In genomic region chr2:170260188-170260587, GRCh38 we compare ENCODE assay signal across 22 cellular contexts.
DNase-seq lines count a peak whose midpoint lies in the region; ATAC-seq, FAIRE-seq and TF ChIP-seq lines count a peak whose summit lies in the region.
"Had no signal": no experiment of that assay in that cellular context is flagged by ENCODE, and none has a peak within 500 bp of the region (broad histone marks: within the 10 kb centered on the region; RNA-seq: fewer than 3 reads in every experiment).

No MANE protein-coding gene starts in this region.

- H3K4me2 ChIP-seq in SK-N-SH (no peak overlapping the region), K562 (ENCODE audit: insufficient read depth, low read length) (no peak overlapping the region)
- H3K4me2 ChIP-seq: A549; BLaER1 treated with 17β-estradiol and CSF1 and Interleukin-3, amounts not matched to agents 10 nM and 100 nM had no signal

- H3K4me1 Mint-ChIP-seq in endodermal cell = peaks cover 32% of the 10 kb centered on the region
- H3K4me1 Mint-ChIP-seq: B cell had no signal

- H3K27ac ChIP-seq in SK-N-SH (ENCODE audit: low read depth in 2 of 2, low read length in 1 of 2) = no peak overlapping the region
- no peak overlapping the region for H3K27ac ChIP-seq in K562 (ENCODE audit: extremely low read depth, low read depth, low read length)
- H3K27ac ChIP-seq in endodermal cell (ENCODE audit: low read depth, low read length) = no peak overlapping the region
- no peak overlapping the region for H3K27ac ChIP-seq in heart right ventricle
- H3K27ac ChIP-seq: 22Rv1; A549; BLaER1 treated with 17β-estradiol and CSF1 and Interleukin-3, amounts not matched to agents 10 nM and 100 nM; C4-2B had no signal

- H3K36me3 ChIP-seq in SK-N-SH (replicated peaks in 1 of 2; ENCODE audit: control insufficient read depth in 1 of 2, insufficient read depth in 2 of 2, low read length in 1 of 2) (no peaks in the 10 kb centered on the region), K562 (ENCODE audit: control insufficient read depth, insufficient read depth, low read length) (no peaks in the 10 kb centered on the region), endodermal cell (ENCODE audit: control insufficient read depth, insufficient read depth, low read length) (no peaks in the 10 kb centered on the region), heart right ventricle (no peaks in the 10 kb centered on the region)

- H3K36me3 Mint-ChIP-seq in endodermal cell (ENCODE audit: low read depth) = peaks cover 7% of the 10 kb centered on the region
- H3K36me3 Mint-ChIP-seq: CD8-positive, alpha-beta T cell had no signal

- H3K9ac ChIP-seq in SK-N-SH (no peak overlapping the region), K562 (ENCODE audit: insufficient read depth in 1 of 2, low read depth in 2 of 2, low read length in 2 of 2) (no peak overlapping the region), endodermal cell (ENCODE audit: extremely low read depth, low read length, poor library complexity, severe bottlenecking) (no peak overlapping the region)
- H3K9ac ChIP-seq: BLaER1 treated with 17β-estradiol and CSF1 and Interleukin-3, amounts not matched to agents 10 nM and 100 nM had no signal

- H3K27me3 Mint-ChIP-seq in endodermal cell (ENCODE audit: insufficient read depth) = no peaks in the 10 kb centered on the region

- H2AFZ ChIP-seq in SK-N-SH (ENCODE audit: low read depth) = no peak overlapping the region
- H2AFZ ChIP-seq in K562 (ENCODE audit: low read depth, low read length) = no peak overlapping the region

- ATAC-seq in SK-N-SH treated with all-trans-retinoic acid at 6 μM for 48 hours (no peak), K562 (no peak), heart right ventricle (no peak), HG03442 (IDR thresholded peaks at IDR 0.05; ENCODE audit: unreplicated experiment) (no peak)
- ATAC-seq: A549; CD8-positive, alpha-beta T cell had no signal

- H3K27ac Mint-ChIP-seq in endodermal cell = no peak overlapping the region
- H3K27ac Mint-ChIP-seq: B cell; CD4-positive, alpha-beta T cell; CD8-positive, alpha-beta T cell had no signal

- H3K4me3 ChIP-seq in SK-N-SH (ENCODE audit: low read depth in 2 of 2, low read length in 1 of 2) (no peak overlapping the region), K562 (no peak overlapping the region), endodermal cell (ENCODE audit: low read length) (peak overlapping the region; percentile 54), heart right ventricle (no peak overlapping the region)
- H3K4me3 ChIP-seq: A549; BLaER1 treated with 17β-estradiol and CSF1 and Interleukin-3, amounts not matched to agents 10 nM and 100 nM had no signal

- H3K4me3 Mint-ChIP-seq in endodermal cell = no peak overlapping the region
- H3K4me3 Mint-ChIP-seq: B cell; CD4-positive, alpha-beta T cell; CD8-positive, alpha-beta T cell had no signal

- H3K27me3 ChIP-seq in SK-N-SH (ENCODE audit: insufficient read depth) = no peaks in the 10 kb centered on the region
- H3K27me3 ChIP-seq in K562 (ENCODE audit: control insufficient read depth in 2 of 2, insufficient read depth in 2 of 2, low read length in 2 of 2) = no peaks in the 10 kb centered on the region
- H3K27me3 ChIP-seq in endodermal cell (ENCODE audit: control insufficient read depth, insufficient read depth, low read length, poor library complexity, severe bottlenecking) = no peaks in the 10 kb centered on the region
- H3K27me3 ChIP-seq in heart right ventricle = no peaks in the 10 kb centered on the region
- H3K27me3 ChIP-seq: BLaER1 treated with 17β-estradiol and CSF1 and Interleukin-3, amounts not matched to agents 10 nM and 100 nM had no signal

- no peak for FAIRE-seq in K562 (lab: Jason Lieb, UNC)
- FAIRE-seq: A549, D721Med, G401.6, GM12891, GM19239 had no signal

- DNase-seq in SK-N-SH (no peak), K562 (ENCODE audit: extremely low read depth in 1 of 4, low spot score in 3 of 4) (no peak), endodermal cell (no peak), heart right ventricle (no peak)
- DNase-seq: AML-193; Caco-2; Calu3; CD4-positive, alpha-beta T cell; CD8-positive, alpha-beta T cell; DMS79 treated with DMSO at 0.1 percent for 48 hours; GF-D8 had no signal

- no peak for TF ChIP-seq EP300 in SK-N-SH (IDR thresholded peaks at IDR 0.05; ENCODE audit: borderline replicate concordance in 1 of 2, low read depth in 1 of 2, low read length in 1 of 2)
- TF ChIP-seq EP300 in K562 (IDR thresholded peaks at IDR 0.05; ENCODE audit: low read length) = no peak

- H3F3A ChIP-seq in SK-N-SH (replicated peaks; ENCODE audit: insufficient read depth) = no peaks in the 10 kb centered on the region

- no TSS peak for BruUV-seq in K562 (replicated peaks; lab: Mats Ljungman, UMichigan)

- H3K9me3 Mint-ChIP-seq in endodermal cell = peaks cover 42% of the 10 kb centered on the region
- H3K9me3 Mint-ChIP-seq: CD4-positive, alpha-beta T cell had no signal

- no peak for TF ChIP-seq RAD21 in SK-N-SH (IDR thresholded peaks at IDR 0.05; ENCODE audit: low read length)
- no peak for TF ChIP-seq RAD21 in K562 (CRISPR knock-in tag; conservative IDR thresholded peaks at IDR 0.05 in 1 of 2, IDR thresholded peaks at IDR 0.05 in 1 of 2)

- H3K9me3 ChIP-seq in SK-N-SH (no peaks in the 10 kb centered on the region), K562 (replicated peaks; ENCODE audit: control insufficient read depth, insufficient read depth, low read depth, low read length) (no peaks in the 10 kb centered on the region; the same call in 1 of the 2 replicates), endodermal cell (ENCODE audit: control insufficient read depth, low read length) (peaks cover 59% of the 10 kb centered on the region), heart right ventricle (peaks cover 0 to 45% (median 2%) of the 10 kb centered on the region in 11 donors)
- H3K9me3 ChIP-seq: A549 had no signal

- CTCF ChIA-PET in SK-N-SH (lab: Yijun Ruan, JAX) (interaction anchor here (0.8 to 1.5 kb wide), 2 partner anchors 16 to 254 kb away, joined by 3 to 4 read pairs; no protein-coding TSS in a partner anchor), K562 (lab: Yijun Ruan, JAX; ENCODE audit: low intra/inter-chr PET ratio) (no interaction called here)

- H3K9me2 ChIP-seq in SK-N-SH = no peaks in the 10 kb centered on the region

- intact Hi-C loops in K562 (cut with micrococcal nuclease) (no loop called here), heart right ventricle (cut with DNase I) (no loop called here)

- no peak for TF ChIP-seq POLR2A in K562 (conservative IDR thresholded peaks at IDR 0.05)

- TF ChIP-seq CTCF in SK-N-SH (IDR thresholded peaks at IDR 0.05) (no peak), K562 (IDR thresholded peaks at IDR 0.05 in 2 of 3, conservative IDR thresholded peaks at IDR 0.05 in 1 of 3; ENCODE audit: insufficient read depth in 2 of 3, low read depth in 1 of 3, low read length in 3 of 3) (no peak), endodermal cell (conservative IDR thresholded peaks at IDR 0.05) (no peak), heart right ventricle (IDR thresholded peaks at IDR 0.05) (no peak)

- H3K79me2 ChIP-seq in SK-N-SH (ENCODE audit: insufficient read depth) = no peaks in the 10 kb centered on the region
- no peaks in the 10 kb centered on the region for H3K79me2 ChIP-seq in K562 (ENCODE audit: control insufficient read depth, insufficient read depth, low read length)

- POLR2A ChIA-PET in SK-N-SH (lab: Yijun Ruan, JAX) = no interaction called here
- POLR2A ChIA-PET in K562 (lab: Yijun Ruan, JAX) = no interaction called here

- in situ Hi-C loops in K562 (cut with MboI) = no loop called here

- no peaks in the 10 kb centered on the region for H3K9me1 ChIP-seq in K562 (ENCODE audit: control insufficient read depth, insufficient read depth, low read length)

- H3K4me1 ChIP-seq in SK-N-SH (ENCODE audit: control insufficient read depth in 1 of 2, insufficient read depth in 2 of 2, low read depth in 1 of 2, low read length in 1 of 2) (peaks cover 0 to under 1% of the 10 kb centered on the region in 2 experiments; a peak in 2 of 4 replicates), K562 (replicated peaks in 1 of 2; ENCODE audit: control insufficient read depth in 2 of 2, insufficient read depth in 2 of 2, low read length in 2 of 2) (peaks cover 23 to 36% of the 10 kb centered on the region in 2 experiments), endodermal cell (ENCODE audit: control insufficient read depth, insufficient read depth, low read length) (peaks cover 8% of the 10 kb centered on the region), heart right ventricle (no peaks in the 10 kb centered on the region)
- H3K4me1 ChIP-seq: A549 had no signal

- H4K20me1 ChIP-seq in SK-N-SH (ENCODE audit: insufficient read depth) = no peaks in the 10 kb centered on the region
- H4K20me1 ChIP-seq in K562 (replicated peaks; ENCODE audit: control insufficient read depth, insufficient read depth, low read length) = no peaks in the 10 kb centered on the region
- H4K20me1 ChIP-seq: BLaER1 treated with 17β-estradiol and CSF1 and Interleukin-3, amounts not matched to agents 10 nM and 100 nM had no signal

TF ChIP-seq in SK-N-SH treated with all-trans-retinoic acid at 6 μM for 48 hours, 23 proteins besides CTCF, POLR2A, EP300 and RAD21:
- TF ChIP-seq ZNF8 (CRISPR knock-in tag; IDR thresholded peaks at IDR 0.05) (peak; percentile 82), ZFP30 (CRISPR knock-in tag; IDR thresholded peaks at IDR 0.05) (no peak)

TF ChIP-seq in SK-N-SH, 30 proteins besides CTCF, POLR2A, EP300 and RAD21 (continues in another document):
- no peak for TF ChIP-seq NFIC (IDR thresholded peaks at IDR 0.05; ENCODE audit: borderline replicate concordance)

TF ChIP-seq in K562, 482 proteins besides CTCF, POLR2A, EP300 and RAD21 (continues in another document):
- TF ChIP-seq ZBTB33 (CRISPR knock-in tag; IDR thresholded peaks at IDR 0.05) (no peak), ZNF584 (CRISPR knock-in tag; IDR thresholded peaks at IDR 0.05; ENCODE audit: low read depth) (no peak)
